Comparison of ENCODE assay signal across 30 cellular contexts in genomic region chr2:224595518-224595917, GRCh38.
"Had no signal": no experiment of that assay in that cellular context is flagged by ENCODE, and none has a peak within 500 bp of the region (broad histone marks: within the 10 kb centered on the region; RNA-seq: fewer than 3 reads in every experiment).

No MANE protein-coding gene starts in this region.

- ATAC-seq: activated CD4-positive, alpha-beta T cell treated with anti-CD3 and anti-CD28 coated beads for 36 hours; activated CD8-positive, alpha-beta memory T cell treated with anti-CD3 and anti-CD28 coated beads, Interleukin-2, amount 10 ng/mL, durations not matched to agents 7 days and 5 days; activated CD8-positive, alpha-beta T cell treated with anti-CD3 and anti-CD28 coated beads, Interleukin-2, amount 10 ng/mL, durations not matched to agents 7 days and 5 days; activated naive CD4-positive, alpha-beta T cell treated with anti-CD3 and anti-CD28 coated beads, Interleukin-2, amount 50 U/mL, for 72 hours; activated T-cell treated with anti-CD3 and anti-CD28 coated beads, Interleukin-2, amount 50 U/mL, for 72 hours; gastroesophageal sphincter had no signal

- H3K27me3 Mint-ChIP-seq: activated CD4-positive, alpha-beta T cell treated with anti-CD3 and anti-CD28 coated beads for 36 hours; brain had no signal

- H3K36me3 Mint-ChIP-seq: activated CD4-positive, alpha-beta memory T cell treated with anti-CD3 and anti-CD28 coated beads for 36 hours; activated CD8-positive, alpha-beta memory T cell treated with anti-CD3 and anti-CD28 coated beads, Interleukin-2, amount 10 ng/mL, durations not matched to agents 7 days and 5 days; activated naive CD4-positive, alpha-beta T cell treated with anti-CD3 and anti-CD28 coated beads, Interleukin-2, amount 10 ng/mL, durations not matched to agents 7 days and 5 days; activated naive CD4-positive, alpha-beta T cell treated with anti-CD3 and anti-CD28 coated beads, Interleukin-2, amount 50 U/mL, for 72 hours; activated naive CD8-positive, alpha-beta T cell treated with anti-CD3 and anti-CD28 coated beads, Interleukin-2, amount 10 ng/mL, durations not matched to agents 7 days and 5 days; brain had no signal

- H3K4me1 Mint-ChIP-seq: activated CD4-positive, alpha-beta T cell treated with anti-CD3 and anti-CD28 coated beads for 36 hours; activated CD4-positive, alpha-beta T cell treated with anti-CD3 and anti-CD28 coated beads, Interleukin-2, amount 10 ng/mL, durations not matched to agents 24 days and 14 days; activated CD8-positive, alpha-beta memory T cell treated with anti-CD3 and anti-CD28 coated beads, Interleukin-2, amount 10 ng/mL, durations not matched to agents 7 days and 5 days; activated naive CD4-positive, alpha-beta T cell treated with anti-CD3 and anti-CD28 coated beads, Interleukin-2, amount 10 ng/mL, durations not matched to agents 7 days and 5 days; brain had no signal

- H3K4me3 Mint-ChIP-seq: activated CD4-positive, alpha-beta memory T cell treated with anti-CD3 and anti-CD28 coated beads for 36 hours; activated CD4-positive, alpha-beta T cell treated with anti-CD3 and anti-CD28 coated beads for 36 hours; activated CD4-positive, alpha-beta T cell treated with anti-CD3 and anti-CD28 coated beads, Interleukin-2, amount 10 ng/mL, durations not matched to agents 24 days and 14 days; activated CD8-positive, alpha-beta memory T cell treated with anti-CD3 and anti-CD28 coated beads, Interleukin-2, amount 10 ng/mL, durations not matched to agents 7 days and 5 days; activated CD8-positive, alpha-beta T cell treated with anti-CD3 and anti-CD28 coated beads, Interleukin-2, amount 10 ng/mL, durations not matched to agents 7 days and 5 days; activated naive CD4-positive, alpha-beta T cell treated with anti-CD3 and anti-CD28 coated beads, Interleukin-2, amount 10 ng/mL, durations not matched to agents 7 days and 5 days; activated naive CD8-positive, alpha-beta T cell treated with anti-CD3 and anti-CD28 coated beads, Interleukin-2, amount 10 ng/mL, durations not matched to agents 7 days and 5 days; activated T-cell treated with anti-CD3 and anti-CD28 coated beads, Interleukin-2, amount 50 U/mL, for 72 hours; brain had no signal

- H3K4me3 ChIP-seq: ascending aorta, breast epithelium, cardiac muscle cell, colonic mucosa, esophagus squamous epithelium, gastroesophageal sphincter had no signal

- H3K9me3 ChIP-seq: ascending aorta, breast epithelium, colonic mucosa, esophagus squamous epithelium, gastroesophageal sphincter had no signal

- H3K27ac Mint-ChIP-seq: activated CD4-positive, alpha-beta memory T cell treated with anti-CD3 and anti-CD28 coated beads for 36 hours; activated CD4-positive, alpha-beta T cell treated with anti-CD3 and anti-CD28 coated beads for 36 hours; activated CD4-positive, alpha-beta T cell treated with anti-CD3 and anti-CD28 coated beads, Interleukin-2, amount 10 ng/mL, durations not matched to agents 24 days and 14 days; activated CD8-positive, alpha-beta memory T cell treated with anti-CD3 and anti-CD28 coated beads, Interleukin-2, amount 10 ng/mL, durations not matched to agents 7 days and 5 days; activated CD8-positive, alpha-beta T cell treated with anti-CD3 and anti-CD28 coated beads, Interleukin-2, amount 10 ng/mL, durations not matched to agents 7 days and 5 days; activated naive CD4-positive, alpha-beta T cell treated with anti-CD3 and anti-CD28 coated beads, Interleukin-2, amount 10 ng/mL, durations not matched to agents 7 days and 5 days; activated naive CD4-positive, alpha-beta T cell treated with anti-CD3 and anti-CD28 coated beads, Interleukin-2, amount 50 U/mL, for 72 hours; activated naive CD8-positive, alpha-beta T cell treated with anti-CD3 and anti-CD28 coated beads, Interleukin-2, amount 10 ng/mL, durations not matched to agents 7 days and 5 days; activated T-cell treated with anti-CD3 and anti-CD28 coated beads, Interleukin-2, amount 50 U/mL, for 72 hours; brain had no signal

- DNase-seq: activated CD4-positive, alpha-beta memory T cell treated with anti-CD3 and anti-CD28 coated beads for 36 hours; activated CD4-positive, alpha-beta T cell treated with anti-CD3 and anti-CD28 coated beads for 36 hours; activated CD4-positive, alpha-beta T cell treated with anti-CD3 and anti-CD28 coated beads, Interleukin-2, amount 10 ng/mL, durations not matched to agents 24 days and 14 days; activated CD4-positive, CD25-positive, alpha-beta regulatory T cell; activated CD4-positive, CD25-positive, alpha-beta regulatory T cell treated with anti-CD3 and anti-CD28 coated beads, Interleukin-2, amount 50 U/mL, for 72 hours; activated CD8-positive, alpha-beta memory T cell treated with anti-CD3 and anti-CD28 coated beads, Interleukin-2, amount 10 ng/mL, durations not matched to agents 7 days and 5 days; activated CD8-positive, alpha-beta memory T cell treated with anti-CD3 and anti-CD28 coated beads, Interleukin-2, amount 50 U/mL, for 4 hours; activated CD8-positive, alpha-beta T cell treated with anti-CD3 and anti-CD28 coated beads, Interleukin-2, amount 10 ng/mL, durations not matched to agents 7 days and 5 days; activated gamma-delta T cell; activated naive CD4-positive, alpha-beta T cell; activated naive CD4-positive, alpha-beta T cell treated with anti-CD3 and anti-CD28 coated beads, Interleukin-2, amount 10 ng/mL, durations not matched to agents 7 days and 5 days; activated naive CD8-positive, alpha-beta T cell treated with anti-CD3 and anti-CD28 coated beads, Interleukin-2, amount 10 ng/mL, durations not matched to agents 7 days and 5 days; activated T-cell treated with anti-CD3 and anti-CD28 coated beads, Interleukin-2, amount 50 U/mL, for 1 hour; activated T-cell treated with anti-CD3 and anti-CD28 coated beads, Interleukin-2, amount 50 U/mL, for 72 hours; central memory CD4-positive, alpha-beta T cell; cerebellar nuclear complex; colonic mucosa; effector CD8-positive, alpha-beta T cell; esophagus squamous epithelium; foreskin melanocyte; T-helper 2 cell had no signal

- H3K27me3 ChIP-seq: ascending aorta, breast epithelium, cardiac muscle cell, colonic mucosa, esophagus squamous epithelium, gastroesophageal sphincter had no signal

- H3K36me3 ChIP-seq: ascending aorta, breast epithelium, cardiac muscle cell, colonic mucosa, esophagus squamous epithelium, gastroesophageal sphincter had no signal

- H3K4me1 ChIP-seq: ascending aorta, breast epithelium, colonic mucosa, esophagus squamous epithelium, gastroesophageal sphincter had no signal

- H3K9me3 Mint-ChIP-seq: activated CD4-positive, alpha-beta memory T cell treated with anti-CD3 and anti-CD28 coated beads for 36 hours; activated CD4-positive, alpha-beta T cell treated with anti-CD3 and anti-CD28 coated beads, Interleukin-2, amount 10 ng/mL, durations not matched to agents 24 days and 14 days; activated naive CD4-positive, alpha-beta T cell treated with anti-CD3 and anti-CD28 coated beads, Interleukin-2, amount 10 ng/mL, durations not matched to agents 7 days and 5 days; activated naive CD4-positive, alpha-beta T cell treated with anti-CD3 and anti-CD28 coated beads, Interleukin-2, amount 50 U/mL, for 72 hours; activated naive CD8-positive, alpha-beta T cell treated with anti-CD3 and anti-CD28 coated beads, Interleukin-2, amount 10 ng/mL, durations not matched to agents 7 days and 5 days; brain had no signal

- H3K27ac ChIP-seq: ascending aorta, breast epithelium, cardiac muscle cell, colonic mucosa, epithelial cell of prostate, esophagus squamous epithelium, gastroesophageal sphincter had no signal

- FAIRE-seq: endometrium, endothelial cell of umbilical vein had no signal
